14 cellular contexts compared by ENCODE assay signal in the genomic region with DNA sequence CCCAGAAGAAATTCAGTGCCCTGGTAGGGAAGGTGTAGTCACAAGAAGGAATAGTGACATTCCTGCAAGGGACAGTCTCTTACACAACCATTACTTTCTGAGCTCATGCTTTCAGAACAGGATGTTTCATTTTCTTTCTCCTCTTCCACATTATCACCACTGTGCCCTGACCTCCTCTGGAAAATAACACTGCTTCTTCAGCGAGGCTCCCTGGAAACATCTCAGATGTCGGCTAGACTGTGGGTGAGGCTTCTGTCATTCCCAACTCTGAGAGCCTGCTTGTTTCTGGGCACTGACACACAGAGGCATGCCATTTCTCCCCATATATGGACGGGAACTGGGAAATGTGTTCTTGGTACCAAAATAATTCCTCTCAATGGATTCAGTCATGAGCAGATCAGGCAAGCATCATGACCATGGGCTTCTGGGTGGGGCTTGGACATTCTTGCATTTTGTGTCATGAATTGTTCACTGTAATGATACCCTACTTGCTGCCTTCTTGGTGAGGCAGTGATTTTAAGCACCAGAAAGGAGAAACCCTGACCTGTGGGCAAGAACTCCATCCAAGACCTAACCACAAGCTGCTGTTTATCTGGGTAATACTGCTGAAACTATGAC. TPM values are rescaled to one million over a fixed set of nuclear protein-coding genes. Genes with fewer than 3 reads are reported as not detected.
A peak's percentile ranks its signal among the peaks of the same experiment; 100 is the strongest.
DNase-seq lines count a peak whose midpoint lies in the region; ATAC-seq and TF ChIP-seq lines count a peak whose summit lies in the region.
"Had no signal": no experiment of that assay in that cellular context is flagged by ENCODE, and none has a peak within 500 bp of the region (broad histone marks: within the 10 kb centered on the region; RNA-seq: fewer than 3 reads in every experiment).

No MANE protein-coding gene starts in this region.

- BruUV-seq in mammary epithelial cell (replicated peaks; lab: Mats Ljungman, UMichigan) = no TSS peak

- peak overlapping the region; percentile 57 for H3K4me3 ChIP-seq in GM23248
- no peak overlapping the region for H3K4me3 ChIP-seq in mammary epithelial cell (replicated peaks in 1 of 3; ENCODE audit: insufficient read depth in 1 of 3, low read depth in 2 of 3, low read length in 3 of 3)
- H3K4me3 ChIP-seq in right cardiac atrium (ENCODE audit: low read length) = no peak overlapping the region
- H3K4me3 ChIP-seq: GM12878 had no signal

- H3K36me3 ChIP-seq in GM23248 (ENCODE audit: low read depth) = no peaks in the 10 kb centered on the region
- H3K36me3 ChIP-seq in mammary epithelial cell (ENCODE audit: insufficient read depth, low read length) = no peaks in the 10 kb centered on the region

- H3K79me2 ChIP-seq in GM23248 (ENCODE audit: insufficient read depth) = no peaks in the 10 kb centered on the region
- H3K79me2 ChIP-seq in mammary epithelial cell (ENCODE audit: insufficient read depth, low read length) = no peaks in the 10 kb centered on the region

- WGBS in GM23248 (ENCODE audit: low coverage in 1 of 2, low lambda C conversion rate in 2 of 2, missing lambda C conversion rate in 2 of 2), 2 experiments = 0 to 2% methylated on average over 3 of the region's 3 CpGs
- 15% methylated on average over 3 of the region's 3 CpGs for whole genome bisulfite sequencing in mammary epithelial cell (ENCODE audit: low coverage, missing lambda C conversion rate)
- 22% methylated on average over 3 of the region's 3 CpGs for WGBS in right cardiac atrium

- peak; percentile 58 to 65 for ATAC-seq in right cardiac atrium
- ATAC-seq in HG03175 (IDR thresholded peaks at IDR 0.05; ENCODE audit: unreplicated experiment) = no peak
- ATAC-seq: activated CD8-positive, alpha-beta T cell treated with anti-CD3 and anti-CD28 coated beads for 36 hours; GM12878 had no signal

- H3K27ac ChIP-seq in GM23248 (peak overlapping the region; percentile 85), mammary epithelial cell (ENCODE audit: insufficient read depth, low read depth, low read length) (peak overlapping the region; percentile 11), right cardiac atrium (ENCODE audit: low read length) (peak overlapping the region; percentile 52)

- H2AFZ ChIP-seq in GM23248 (peak overlapping the region; percentile 59; the same call in 1 of the 2 replicates), mammary epithelial cell (ENCODE audit: low read depth, low read length) (peak overlapping the region; percentile 78)

- H4K20me1 ChIP-seq in GM23248 (ENCODE audit: insufficient read depth) (no peaks in the 10 kb centered on the region), mammary epithelial cell (ENCODE audit: insufficient read depth, low read length) (no peaks in the 10 kb centered on the region)

- H3F3A ChIP-seq in GM23248 (ENCODE audit: insufficient read depth) = peaks cover 48% of the 10 kb centered on the region

- dilution Hi-C loops in mammary epithelial cell (cut with HindIII; ENCODE audit: low sequenced_read_pairs) = no loop called here

- DNase-seq in GM23248 (peak; percentile 92), mammary epithelial cell (peak; percentile 83), right cardiac atrium (no peak), stromal cell of bone marrow (ENCODE audit: low read depth) (peak; percentile 96), SK-N-DZ (ENCODE audit: low spot score) (no peak), NCI-H2107 (lab: John Stamatoyannopoulos, UW) (no peak)
- DNase-seq in activated effector memory CD4-positive, alpha-beta T cell treated with anti-CD3 and anti-CD28 coated beads, Interleukin-2, amount 50 U/mL, for 16 hours = no peak
- DNase-seq: activated CD8-positive, alpha-beta T cell treated with anti-CD3 and anti-CD28 coated beads for 36 hours; activated naive CD8-positive, alpha-beta T cell treated with anti-CD3 and anti-CD28 coated beads, Interleukin-2, amount 10 ng/mL, durations not matched to agents 7 days and 5 days; islet precursor cell; NCI-H1417; T-helper 1 cell had no signal

- H3K4me2 ChIP-seq in GM23248 (ENCODE audit: unreplicated experiment) (peak overlapping the region; percentile 84), mammary epithelial cell (ENCODE audit: insufficient read depth, low read depth, low read length) (peak overlapping the region; percentile 49)

- TF ChIP-seq CTCF in mammary epithelial cell (conservative IDR thresholded peaks at IDR 0.05 in 1 of 2, IDR thresholded peaks at IDR 0.05 in 1 of 2; ENCODE audit: extremely low read depth in 1 of 2, insufficient read depth in 1 of 2, low read depth in 1 of 2, low read length in 2 of 2) = no peak

- H3K9ac ChIP-seq in GM23248 (peak overlapping the region; percentile 59), mammary epithelial cell (ENCODE audit: insufficient read depth, low read length) (no peak overlapping the region)

- H3K27me3 ChIP-seq in GM23248 (replicated peaks; ENCODE audit: insufficient read depth) (no peaks in the 10 kb centered on the region), mammary epithelial cell (ENCODE audit: insufficient read depth, low read length) (no peaks in the 10 kb centered on the region), right cardiac atrium (ENCODE audit: control insufficient read depth, insufficient read depth) (no peaks in the 10 kb centered on the region)

- peaks cover 40% of the 10 kb centered on the region for H3K4me1 ChIP-seq in GM23248 (ENCODE audit: insufficient read depth)
- peaks cover 32% of the 10 kb centered on the region for H3K4me1 ChIP-seq in mammary epithelial cell (ENCODE audit: insufficient read depth, low read length)
- H3K4me1 ChIP-seq in right cardiac atrium (ENCODE audit: control insufficient read depth, insufficient read depth, low read length) = peaks cover 5% of the 10 kb centered on the region

- in situ Hi-C loops in GM23248 (cut with MboI) = no loop called here
- in situ Hi-C loops in mammary epithelial cell (cut with MboI; ENCODE audit: low sequenced_read_pairs in 2 of 2) = no loop called here

- intact Hi-C loops in mammary epithelial cell (cut with micrococcal nuclease) (no loop called here), right cardiac atrium (cut with DNase I) (no loop called here)

- no peaks in the 10 kb centered on the region for H3K9me3 ChIP-seq in GM23248 (ENCODE audit: low read depth)
- H3K9me3 ChIP-seq in mammary epithelial cell (replicated peaks; ENCODE audit: insufficient read depth, low read length) = no peaks in the 10 kb centered on the region
- H3K9me3 ChIP-seq in right cardiac atrium (ENCODE audit: control insufficient read depth, low read length) = no peaks in the 10 kb centered on the region

- H3K9me2 ChIP-seq in GM23248 (ENCODE audit: insufficient read depth) = no peaks in the 10 kb centered on the region

- CTCF ChIA-PET in mammary epithelial cell (lab: Charles Lee; ENCODE audit: low non-redundant PET) = no interaction called here

RNA-seq across cellular contexts. Expression of a gene that starts 14.3 kb away (rescaled TPM):
- total RNA-seq in GM23248 (2014; rRNA removed; shearing (Covaris generic)) = 2.8 and 6.8 TPM in 2 replicates
- polyA plus RNA-seq in GM23248 (2016; fragmentation: Nextera tagmentation; extraction: Ambion mirVana) (2.0 and 2.5 TPM in 2 replicates), mammary epithelial cell (2.7 TPM), right cardiac atrium (3.0 TPM)
- total RNA-seq in mammary epithelial cell (1 to 10 TPM; 6.5 to 9.7 TPM), right cardiac atrium (1 to 10 TPM; 4.3 to 9.4 (median 6.6) TPM)
- polyA minus RNA-seq in mammary epithelial cell = 14.6 TPM
- polyA plus RNA-seq in SK-N-DZ (2014; cell fraction: cytosol; rRNA removed) = 0.03 TPM in 1 of 2 replicates, not detected in the other
- not detected in 2 replicates for polyA plus RNA-seq in SK-N-DZ (2014; cell fraction: nucleus; rRNA removed)
- total RNA-seq: GM12878 had no signal

Comparison
In these comparisons a context has a peak if more than half of its experiments do, and no peak if none do; other contexts are left out.
1. DNase-seq: peak in GM23248 (single experiment), mammary epithelial cell (single experiment) and stromal cell of bone marrow (single experiment); none in right cardiac atrium (0 of 3), activated effector memory CD4-positive, alpha-beta T cell treated with anti-CD3 and anti-CD28 coated beads, Interleukin-2, amount 50 U/mL, for 16 hours (single experiment), SK-N-DZ (single experiment) and NCI-H2107 (single experiment).
2. H3K27ac ChIP-seq: peak in every context shown above with its lines; median percentile 85 in GM23248; 52 in right cardiac atrium; 11 in mammary epithelial cell.